9 cellular contexts compared by ENCODE assay signal in genomic region chr4:8547108-8547911, GRCh38. TPM values are rescaled to one million over a fixed set of nuclear protein-coding genes. Genes with fewer than 3 reads are reported as not detected.
DNase-seq lines count a peak whose midpoint lies in the region; ATAC-seq and TF ChIP-seq lines count a peak whose summit lies in the region.
"Had no signal": no experiment of that assay in that cellular context is flagged by ENCODE, and none has a peak within 500 bp of the region (broad histone marks: within the 10 kb centered on the region; RNA-seq: fewer than 3 reads in every experiment).

No MANE protein-coding gene starts in this region.

- ATAC-seq in heart left ventricle (no peak), upper lobe of right lung (peak; percentile 38), GM21619 (IDR thresholded peaks at IDR 0.05; ENCODE audit: unreplicated experiment) (no peak), GM21360 (IDR thresholded peaks at IDR 0.05; ENCODE audit: unreplicated experiment) (no peak)
- ATAC-seq: activated T-cell treated with anti-CD3 and anti-CD28 coated beads, Interleukin-2, amount 50 U/mL, for 72 hours had no signal

- DNase-seq in heart left ventricle: peak in 1 of 5 donors; percentile 16
- no peak for DNase-seq in right atrium auricular region (ENCODE audit: low spot score)
- DNase-seq in RWPE1 (ENCODE audit: low spot score): no peak
- DNase-seq in fibroblast of villous mesenchyme (ENCODE audit: low read depth): peak; percentile 68
- DNase-seq in upper lobe of right lung: peak; percentile 22
- DNase-seq in cerebellar nuclear complex (lab: John Stamatoyannopoulos, UW): no peak

- POLR2A ChIA-PET in RWPE1 (lab: Yijun Ruan, JAX; ENCODE audit: low non-redundant PET): no interaction called here

- H3K27me3 ChIP-seq in heart left ventricle (peaks cover 0 to 5% (median 0%) of the 10 kb centered on the region in 9 donors), right atrium auricular region (no peaks in the 10 kb centered on the region), upper lobe of right lung (no peaks in the 10 kb centered on the region)

- intact Hi-C loops in heart left ventricle (cut with DNase I) (loop anchor here in 1 of 10 donors (5.0 kb wide), 1 partner anchor 80 kb away; no protein-coding TSS in a partner anchor), upper lobe of right lung (cut with DNase I) (no loop called here)

- H3K4me3 ChIP-seq in heart left ventricle: no peak overlapping the region
- H3K4me3 ChIP-seq in right atrium auricular region: no peak overlapping the region
- H3K4me3 ChIP-seq in fibroblast of villous mesenchyme (ENCODE audit: low read depth, low read length): no peak overlapping the region
- H3K4me3 ChIP-seq in upper lobe of right lung: no peak overlapping the region

- H3K9me3 ChIP-seq in heart left ventricle (no peaks in the 10 kb centered on the region), right atrium auricular region (no peaks in the 10 kb centered on the region), upper lobe of right lung (no peaks in the 10 kb centered on the region)

- H3K4me1 ChIP-seq in heart left ventricle: no peaks in the 10 kb centered on the region
- H3K4me1 ChIP-seq in right atrium auricular region: no peaks in the 10 kb centered on the region
- H3K4me1 ChIP-seq in upper lobe of right lung: no peaks in the 10 kb centered on the region

- CTCF ChIA-PET in RWPE1 (lab: Yijun Ruan, JAX): interaction anchor here (0.7 kb wide), 1 partner anchor 45 kb away, joined by 4 read pairs; no protein-coding TSS in a partner anchor

- H3K36me3 ChIP-seq in heart left ventricle: no peaks in the 10 kb centered on the region
- H3K36me3 ChIP-seq in right atrium auricular region: no peaks in the 10 kb centered on the region
- no peaks in the 10 kb centered on the region for H3K36me3 ChIP-seq in upper lobe of right lung

- peak in 7 of 12 donors; percentile 6 to 33 (median 21) for TF ChIP-seq CTCF in heart left ventricle (IDR thresholded peaks at IDR 0.05)
- peak in 1 of 2 donors; percentile 33 for TF ChIP-seq CTCF in right atrium auricular region (IDR thresholded peaks at IDR 0.05)
- TF ChIP-seq CTCF in RWPE1 (conservative IDR thresholded peaks at IDR 0.05; ENCODE audit: low read depth): no peak
- peak; percentile 46 for TF ChIP-seq CTCF in fibroblast of villous mesenchyme (IDR thresholded peaks at IDR 0.05; ENCODE audit: insufficient read depth, low read depth, low read length)
- TF ChIP-seq CTCF in upper lobe of right lung (IDR thresholded peaks at IDR 0.05): peak; percentile 49

- H3K27ac ChIP-seq in heart left ventricle: no peak overlapping the region
- no peak overlapping the region for H3K27ac ChIP-seq in right atrium auricular region
- peak overlapping the region; percentile 42 for H3K27ac ChIP-seq in RWPE1
- H3K27ac ChIP-seq in upper lobe of right lung: no peak overlapping the region

- TF ChIP-seq POLR2A in heart left ventricle (IDR thresholded peaks at IDR 0.05): no peak

- WGBS in heart left ventricle, 4 donors: 61 to 68% (median 65%) methylated on average over 16 of the region's 16 CpGs

RNA-seq across cellular contexts. Expression of gene GPR78, which starts 32.9 kb away (rescaled TPM):
- total RNA-seq in heart left ventricle (under 1 TPM in 1 of 9 donors, not detected in 8; 0.11 TPM), right atrium auricular region (not detected), fibroblast of villous mesenchyme (0.97 and 2.2 TPM in 2 replicates), upper lobe of right lung (0.23 TPM)
- polyA plus RNA-seq in heart left ventricle: not detected
- total RNA-seq: activated T-cell treated with anti-CD3 and anti-CD28 coated beads, Interleukin-2, amount 50 U/mL, for 72 hours had no signal

RNA-seq across cellular contexts. Expression of gene CPZ, which starts 45.3 kb away (rescaled TPM):
- total RNA-seq in heart left ventricle (1 to 10 TPM in 1 of 9 donors, under 1 TPM in 6, not detected in 2; 0.13 to 4.8 (median 0.29) TPM), right atrium auricular region (1 to 10 TPM in 1 of 2 donors, under 1 TPM in 1; 0.90 to 1.2 TPM), fibroblast of villous mesenchyme (15.5 and 19.0 TPM in 2 replicates), upper lobe of right lung (6.7 TPM)
- under 1 TPM; 0.23 to 0.26 TPM for polyA plus RNA-seq in heart left ventricle
- total RNA-seq: activated T-cell treated with anti-CD3 and anti-CD28 coated beads, Interleukin-2, amount 50 U/mL, for 72 hours had no signal

Comparison
In these comparisons a context has a peak if more than half of its experiments do, and no peak if none do; other contexts are left out.
1. DNase-seq: peak in fibroblast of villous mesenchyme (single experiment) and upper lobe of right lung (single experiment); none in right atrium auricular region (single experiment), RWPE1 (single experiment) and cerebellar nuclear complex (0 of 2).